8 cellular contexts compared by ENCODE assay signal in genomic region chr15:67133738-67134576, GRCh38.
DNase-seq lines count a peak whose midpoint lies in the region; ATAC-seq, FAIRE-seq and TF ChIP-seq lines count a peak whose summit lies in the region.

No MANE protein-coding gene starts in this region.

- peaks cover 77% of the 10 kb centered on the region for H3K4me1 ChIP-seq in lower lobe of right lung

- POLR2A ChIA-PET in GM10248 (lab: Yijun Ruan, JAX) = no interaction called here

- ATAC-seq in HG02759 (IDR thresholded peaks at IDR 0.05; ENCODE audit: unreplicated experiment) (peak; percentile 68), T-helper 17 cell (peak; percentile 96), lower lobe of right lung (peak; percentile 69 to 72)

- H3K4me3 ChIP-seq in lower lobe of right lung = no peak overlapping the region

- DNase-seq in GM10248 (ENCODE audit: extremely low spot score) (peak; percentile 76), T-helper 17 cell (peak; percentile 25 to 60 (median 57)), lower lobe of right lung (no peak), NCI-H524 (lab: John Stamatoyannopoulos, UW) (no peak), D721Med (ENCODE audit: insufficient read length, low spot score) (no peak)
- peak; percentile 21 to 25 for DNase-seq in stimulated activated CD8-positive, alpha-beta memory T cell treated with anti-CD3 and anti-CD28 coated beads, Interleukin-2, amount 100 ng/mL, for 48 hours (ENCODE audit: low read depth in 2 of 2)

- H3K36me3 ChIP-seq in lower lobe of right lung = no peaks in the 10 kb centered on the region

- H3K9me3 ChIP-seq in T-helper 17 cell (ENCODE audit: control insufficient read depth, low read length, poor library complexity, severe bottlenecking) (no peaks in the 10 kb centered on the region), lower lobe of right lung (no peaks in the 10 kb centered on the region)

- TF ChIP-seq CTCF in GM10248 (IDR thresholded peaks at IDR 0.05; ENCODE audit: control extremely low read depth, extremely low read depth, low read depth, missing control alignments) (no peak), brain (conservative IDR thresholded peaks at IDR 0.05) (no peak), lower lobe of right lung (IDR thresholded peaks at IDR 0.05) (no peak), D721Med (IDR thresholded peaks at IDR 0.05; ENCODE audit: insufficient read depth, missing control alignments) (no peak)

- CTCF ChIA-PET in GM10248 (lab: Yijun Ruan, JAX) = interaction anchor here (1.0 to 2.9 kb wide), 5 partner anchors 9 to 29 kb away, joined by 4 to 8 read pairs (median 6); no protein-coding TSS in a partner anchor

- H3K27ac ChIP-seq in lower lobe of right lung = peak overlapping the region; percentile 79

- no peaks in the 10 kb centered on the region for H3K9me3 Mint-ChIP-seq in brain

- H3K4me3 Mint-ChIP-seq in T-helper 17 cell (peak overlapping the region; percentile 92), brain (peak overlapping the region in 3 of 5 experiments; percentile 12 to 53 (median 26))

- H3K27me3 Mint-ChIP-seq in T-helper 17 cell = no peaks in the 10 kb centered on the region
- H3K27me3 Mint-ChIP-seq in brain = no peaks in the 10 kb centered on the region

- H3K27ac Mint-ChIP-seq in T-helper 17 cell (peak overlapping the region; percentile 100), brain (peak overlapping the region in 3 of 5 experiments; percentile 80 to 91 (median 89))

- intact Hi-C loops in lower lobe of right lung (cut with DNase I) = no loop called here

- FAIRE-seq in D721Med (lab: Jason Lieb, UNC) = no peak

- H3K27me3 ChIP-seq in lower lobe of right lung (ENCODE audit: low read depth) = no peaks in the 10 kb centered on the region

- H3K36me3 Mint-ChIP-seq in T-helper 17 cell (ENCODE audit: low read depth) = no peaks in the 10 kb centered on the region
- no peaks in the 10 kb centered on the region for H3K36me3 Mint-ChIP-seq in brain

- H3K4me1 Mint-ChIP-seq in T-helper 17 cell (peaks cover 78% of the 10 kb centered on the region), brain (peaks cover 82% of the 10 kb centered on the region)

Comparison
In these comparisons a context has a peak if more than half of its experiments do, and no peak if none do; other contexts are left out.
1. DNase-seq: peak in GM10248 (single experiment), T-helper 17 cell (3 of 3) and stimulated activated CD8-positive, alpha-beta memory T cell treated with anti-CD3 and anti-CD28 coated beads, Interleukin-2, amount 100 ng/mL, for 48 hours (2 of 2); none in lower lobe of right lung (single experiment), NCI-H524 (0 of 2) and D721Med (single experiment).
2. Peak in every context shown above with its lines, with median percentiles within 50 percentile points of each other: ATAC-seq.